Comparison of ENCODE assay signal across 9 cellular contexts in the genomic region with DNA sequence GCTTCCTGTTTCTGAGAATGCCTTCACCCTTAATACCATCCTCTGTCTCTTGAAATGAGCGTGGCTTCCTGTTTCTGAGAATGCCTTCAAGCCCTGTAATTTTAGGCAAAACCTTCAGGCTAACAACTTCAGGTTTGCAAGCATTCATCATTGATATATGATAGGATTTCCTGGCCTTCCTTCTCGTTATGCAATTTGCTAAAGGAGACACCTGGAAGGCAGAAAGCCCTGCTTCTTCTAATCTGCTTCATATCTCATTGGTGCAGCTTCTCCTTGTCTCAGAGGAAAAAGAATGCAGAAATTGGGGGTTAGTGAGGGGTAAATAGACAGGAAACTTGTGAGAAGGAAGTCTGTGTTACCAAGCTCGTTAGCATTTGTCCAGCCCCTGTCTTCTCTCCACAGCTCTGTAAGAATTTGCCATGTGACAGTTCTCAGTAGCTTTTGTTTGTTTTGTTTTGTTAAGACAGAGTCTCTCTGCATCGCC. TPM values are rescaled to one million over a fixed set of nuclear protein-coding genes. Genes with fewer than 3 reads are reported as not detected.
DNase-seq lines count a peak whose midpoint lies in the region; ATAC-seq and TF ChIP-seq lines count a peak whose summit lies in the region.
"Had no signal": no experiment of that assay in that cellular context is flagged by ENCODE, and none has a peak within 500 bp of the region (broad histone marks: within the 10 kb centered on the region; RNA-seq: fewer than 3 reads in every experiment).

No MANE protein-coding gene starts in this region.

- no peaks in the 10 kb centered on the region for H3K79me1 ChIP-seq in mesendoderm (ENCODE audit: low read length)

- H3K4me3 ChIP-seq in mesendoderm (ENCODE audit: low read length) = no peak overlapping the region

- no peak overlapping the region for H3K18ac ChIP-seq in mesendoderm (ENCODE audit: low read length)

- H3K23ac ChIP-seq in mesendoderm (ENCODE audit: low read length) = no peak overlapping the region

- intact Hi-C loops in activated T-helper 1 cell treated with anti-CD3 and anti-CD28 coated beads, Interleukin-12 subunit alpha, Interleukin-12 subunit beta, Interleukin-2, Interleukin-4 antibody, amounts not matched to agents 30 ng/mL and 10 ng/mL and 1 ng/mL, durations not matched to agents 14 hours and 24 hours and 36 hours (cut with micrococcal nuclease) = loop anchor here (1.0 kb wide), 2 partner anchors 8 to 33 kb away; partner anchors contain the start of gene ARL6IP5

- H3K4me2 ChIP-seq in mesendoderm (ENCODE audit: low read length) = no peak overlapping the region

- no peak overlapping the region for H4K8ac ChIP-seq in mesendoderm (ENCODE audit: low read depth, low read length)

- H3K27ac ChIP-seq in C4-2B = peak overlapping the region; percentile 42
- H3K27ac ChIP-seq in mesendoderm (ENCODE audit: low read depth, low read length) = peak overlapping the region; percentile 23

- H3K4me1 ChIP-seq in mesendoderm (ENCODE audit: control insufficient read depth, low read depth, low read length) = peaks cover 3% of the 10 kb centered on the region

- no peaks in the 10 kb centered on the region for H3K36me3 ChIP-seq in mesendoderm (ENCODE audit: control insufficient read depth, insufficient read depth, low read length)

- no peaks in the 10 kb centered on the region for H3K27me3 Mint-ChIP-seq in activated T-helper 1 cell treated with anti-CD3 and anti-CD28 coated beads, Interleukin-12 subunit alpha, Interleukin-12 subunit beta, Interleukin-2, Interleukin-4 antibody, amounts not matched to agents 30 ng/mL and 10 ng/mL and 1 ng/mL, durations not matched to agents 14 hours and 24 hours and 36 hours (ENCODE audit: insufficient read depth)

- H3K36me3 Mint-ChIP-seq in activated T-helper 1 cell treated with anti-CD3 and anti-CD28 coated beads, Interleukin-12 subunit alpha, Interleukin-12 subunit beta, Interleukin-2, Interleukin-4 antibody, amounts not matched to agents 30 ng/mL and 10 ng/mL and 1 ng/mL, durations not matched to agents 14 hours and 24 hours and 36 hours (ENCODE audit: low read depth) = peaks cover 49% of the 10 kb centered on the region

- WGBS in mesendoderm (ENCODE audit: extremely low coverage, insufficient coverage, low lambda C conversion rate) = no CpG with 5 or more reads among the region's 4 CpGs

- no peak for TF ChIP-seq CTCF in C4-2B (conservative IDR thresholded peaks at IDR 0.05)

- peaks cover 83% of the 10 kb centered on the region for H3K4me1 Mint-ChIP-seq in activated T-helper 1 cell treated with anti-CD3 and anti-CD28 coated beads, Interleukin-12 subunit alpha, Interleukin-12 subunit beta, Interleukin-2, Interleukin-4 antibody, amounts not matched to agents 30 ng/mL and 10 ng/mL and 1 ng/mL, durations not matched to agents 14 hours and 24 hours and 36 hours (ENCODE audit: low read depth)

- H3K9me3 Mint-ChIP-seq in activated T-helper 1 cell treated with anti-CD3 and anti-CD28 coated beads, Interleukin-12 subunit alpha, Interleukin-12 subunit beta, Interleukin-2, Interleukin-4 antibody, amounts not matched to agents 30 ng/mL and 10 ng/mL and 1 ng/mL, durations not matched to agents 14 hours and 24 hours and 36 hours = no peaks in the 10 kb centered on the region

- no peak overlapping the region for H2BK120ac ChIP-seq in mesendoderm (ENCODE audit: low read depth, low read length)

- no peak overlapping the region for H3K4ac ChIP-seq in mesendoderm (ENCODE audit: low read depth, low read length)

- ATAC-seq in GM19397 (IDR thresholded peaks at IDR 0.05; ENCODE audit: unreplicated experiment) (peak; percentile 79), HG03469 (IDR thresholded peaks at IDR 0.05; ENCODE audit: unreplicated experiment) (peak; percentile 74)
- ATAC-seq: HCT116 had no signal

- no peak overlapping the region for H3K9ac ChIP-seq in mesendoderm (ENCODE audit: low read length)

- H3K27ac Mint-ChIP-seq in activated T-helper 1 cell treated with anti-CD3 and anti-CD28 coated beads, Interleukin-12 subunit alpha, Interleukin-12 subunit beta, Interleukin-2, Interleukin-4 antibody, amounts not matched to agents 30 ng/mL and 10 ng/mL and 1 ng/mL, durations not matched to agents 14 hours and 24 hours and 36 hours = peak overlapping the region; percentile 98

- no peak for DNase-seq in activated T-helper 1 cell treated with anti-CD3 and anti-CD28 coated beads, Interleukin-12 subunit alpha, Interleukin-12 subunit beta, Interleukin-2, Interleukin-4 antibody, amounts not matched to agents 30 ng/mL and 10 ng/mL and 1 ng/mL, durations not matched to agents 14 hours and 24 hours and 36 hours (ENCODE audit: low spot score)
- DNase-seq in mesendoderm = peak; percentile 24
- DNase-seq in NCI-H345 treated with DMSO at 0.1 percent for 48 hours (lab: John Stamatoyannopoulos, UW; ENCODE audit: unreplicated experiment) = no peak
- no peak for DNase-seq in GM03348 (ENCODE audit: low spot score)
- no peak for DNase-seq in kidney tubule cell (ENCODE audit: low spot score)

- no peak overlapping the region for H4K5ac ChIP-seq in mesendoderm (ENCODE audit: low read length)

- H3K56ac ChIP-seq in mesendoderm (ENCODE audit: low read length) = no peak overlapping the region

- no peak overlapping the region for H2BK5ac ChIP-seq in mesendoderm (ENCODE audit: low read length)

- H2AK5ac ChIP-seq in mesendoderm (ENCODE audit: low read length) = no peak overlapping the region

- peak overlapping the region; percentile 84 for H3K4me3 Mint-ChIP-seq in activated T-helper 1 cell treated with anti-CD3 and anti-CD28 coated beads, Interleukin-12 subunit alpha, Interleukin-12 subunit beta, Interleukin-2, Interleukin-4 antibody, amounts not matched to agents 30 ng/mL and 10 ng/mL and 1 ng/mL, durations not matched to agents 14 hours and 24 hours and 36 hours

- H2BK15ac ChIP-seq in mesendoderm (replicated peaks; ENCODE audit: low read depth) = no peak overlapping the region

- H3K79me2 ChIP-seq in mesendoderm (ENCODE audit: control insufficient read depth, insufficient read depth, low read length) = no peaks in the 10 kb centered on the region

- H3K27me3 ChIP-seq in mesendoderm (ENCODE audit: insufficient read depth, low read length, poor library complexity) = no peaks in the 10 kb centered on the region

RNA-seq across cellular contexts. Expression of gene ARL6IP5, which starts 7.3 kb away (rescaled TPM):
- total RNA-seq in activated T-helper 1 cell treated with anti-CD3 and anti-CD28 coated beads, Interleukin-12 subunit alpha, Interleukin-12 subunit beta, Interleukin-2, Interleukin-4 antibody, amounts not matched to agents 30 ng/mL and 10 ng/mL and 1 ng/mL, durations not matched to agents 14 hours and 24 hours and 36 hours = 147 and 156 TPM in 2 replicates
- polyA plus RNA-seq in mesendoderm (2013, experiment 1 of 2) = 21.1 TPM
- polyA plus RNA-seq in mesendoderm (2013, experiment 2 of 2) = 21.6 TPM

RNA-seq across cellular contexts. Expression of gene UBA3, which starts 11.9 kb away (rescaled TPM):
- total RNA-seq in activated T-helper 1 cell treated with anti-CD3 and anti-CD28 coated beads, Interleukin-12 subunit alpha, Interleukin-12 subunit beta, Interleukin-2, Interleukin-4 antibody, amounts not matched to agents 30 ng/mL and 10 ng/mL and 1 ng/mL, durations not matched to agents 14 hours and 24 hours and 36 hours = 113 and 117 TPM in 2 replicates
- polyA plus RNA-seq in mesendoderm (2013, experiment 1 of 2) = 54.4 TPM
- 53.9 TPM for polyA plus RNA-seq in mesendoderm (2013, experiment 2 of 2)

RNA-seq across cellular contexts. Expression of gene LMOD3, which starts 30.3 kb away (rescaled TPM):
- total RNA-seq in activated T-helper 1 cell treated with anti-CD3 and anti-CD28 coated beads, Interleukin-12 subunit alpha, Interleukin-12 subunit beta, Interleukin-2, Interleukin-4 antibody, amounts not matched to agents 30 ng/mL and 10 ng/mL and 1 ng/mL, durations not matched to agents 14 hours and 24 hours and 36 hours = not detected in 2 replicates
- not detected for polyA plus RNA-seq in mesendoderm (2013, experiment 1 of 2)
- polyA plus RNA-seq in mesendoderm (2013, experiment 2 of 2) = not detected

RNA-seq across cellular contexts. Expression of gene TMF1, which starts 39.9 kb away (rescaled TPM):
- 43.0 and 43.1 TPM in 2 replicates for total RNA-seq in activated T-helper 1 cell treated with anti-CD3 and anti-CD28 coated beads, Interleukin-12 subunit alpha, Interleukin-12 subunit beta, Interleukin-2, Interleukin-4 antibody, amounts not matched to agents 30 ng/mL and 10 ng/mL and 1 ng/mL, durations not matched to agents 14 hours and 24 hours and 36 hours
- 10.9 TPM for polyA plus RNA-seq in mesendoderm (2013, experiment 1 of 2)
- polyA plus RNA-seq in mesendoderm (2013, experiment 2 of 2) = 11.2 TPM
